In genomic region chr20:50450961-50451752, GRCh38 we compare ENCODE assay signal across 8 cellular contexts. TPM values are rescaled to one million over a fixed set of nuclear protein-coding genes. Genes with fewer than 3 reads are reported as not detected.
A peak's percentile ranks its signal among the peaks of the same experiment; 100 is the strongest.
DNase-seq lines count a peak whose midpoint lies in the region; ATAC-seq and FAIRE-seq lines count a peak whose summit lies in the region.

No MANE protein-coding gene starts in this region.

- peak overlapping the region; percentile 1 to 80 for H2BK12ac ChIP-seq in mesenchymal stem cell (ENCODE audit: low read length in 2 of 2)

- peak overlapping the region in 1 of 2 experiments; percentile 20 for H3K23ac ChIP-seq in mesenchymal stem cell (ENCODE audit: low read length in 2 of 2)

- H3K36me3 Mint-ChIP-seq in activated naive CD8-positive, alpha-beta T cell treated with anti-CD3 and anti-CD28 coated beads, Interleukin-2, amount 50 U/mL, for 24 hours (ENCODE audit: low read depth), result no peaks in the 10 kb centered on the region

- H3K9ac ChIP-seq in mesenchymal stem cell (ENCODE audit: low read length), result peak overlapping the region; percentile 58

- no peak overlapping the region for H2AK5ac ChIP-seq in mesenchymal stem cell (ENCODE audit: low read length, severe bottlenecking)

- H3K9me3 ChIP-seq in mesenchymal stem cell (ENCODE audit: control insufficient read depth, low read length), result no peaks in the 10 kb centered on the region

- H2BK15ac ChIP-seq in mesenchymal stem cell (ENCODE audit: low read depth, poor library complexity, severe bottlenecking), result peak overlapping the region; percentile 21

- no peaks in the 10 kb centered on the region for H3K79me1 ChIP-seq in mesenchymal stem cell (replicated peaks; ENCODE audit: low read length, poor library complexity, severe bottlenecking)

- H3K27me3 ChIP-seq in mesenchymal stem cell (ENCODE audit: control insufficient read depth in 1 of 2, insufficient read depth in 1 of 2, low read length in 2 of 2), result no peaks in the 10 kb centered on the region

- peaks cover 11% of the 10 kb centered on the region for H3K4me1 ChIP-seq in mesenchymal stem cell (ENCODE audit: control insufficient read depth, insufficient read depth, low read depth, low read length)

- peak overlapping the region; percentile 28 for H3K27ac Mint-ChIP-seq in activated naive CD8-positive, alpha-beta T cell treated with anti-CD3 and anti-CD28 coated beads, Interleukin-2, amount 50 U/mL, for 24 hours

- peaks cover 20% of the 10 kb centered on the region for H3K4me1 Mint-ChIP-seq in activated naive CD8-positive, alpha-beta T cell treated with anti-CD3 and anti-CD28 coated beads, Interleukin-2, amount 50 U/mL, for 24 hours

- H3K4me2 ChIP-seq in mesenchymal stem cell (ENCODE audit: low read length, poor library complexity, severe bottlenecking), result peak overlapping the region; percentile 44

- peaks cover 47% of the 10 kb centered on the region for H3K27me3 Mint-ChIP-seq in activated naive CD8-positive, alpha-beta T cell treated with anti-CD3 and anti-CD28 coated beads, Interleukin-2, amount 50 U/mL, for 24 hours

- no peaks in the 10 kb centered on the region for H3K36me3 ChIP-seq in mesenchymal stem cell (ENCODE audit: control insufficient read depth in 1 of 2, insufficient read depth in 2 of 2, low read depth in 1 of 2, low read length in 2 of 2)

- no peak for DNase-seq in HTR-8/SVneo (ENCODE audit: insufficient read length, low spot score)
- peak; percentile 30 for DNase-seq in activated naive CD8-positive, alpha-beta T cell treated with anti-CD3 and anti-CD28 coated beads, Interleukin-2, amount 50 U/mL, for 24 hours
- peak; percentile 84 for DNase-seq in mesenchymal stem cell
- no peak for DNase-seq in anterior cingulate cortex (lab: John Stamatoyannopoulos, UW)
- no peak for DNase-seq in NCI-H1092 (lab: John Stamatoyannopoulos, UW)
- no peak for DNase-seq in DMS153 treated with DMSO at 0.1 percent for 48 hours (lab: John Stamatoyannopoulos, UW; ENCODE audit: unreplicated experiment)

- peak overlapping the region; percentile 24 for H3K4me3 Mint-ChIP-seq in activated naive CD8-positive, alpha-beta T cell treated with anti-CD3 and anti-CD28 coated beads, Interleukin-2, amount 50 U/mL, for 24 hours

- H3K18ac ChIP-seq in mesenchymal stem cell (ENCODE audit: low read depth in 1 of 2, low read length in 2 of 2), result peak overlapping the region; percentile 69 to 91

- H4K91ac ChIP-seq in mesenchymal stem cell (ENCODE audit: low read length), result peak overlapping the region; percentile 93

- H2BK120ac ChIP-seq in mesenchymal stem cell (ENCODE audit: low read depth, low read length), result peak overlapping the region; percentile 67

- peak overlapping the region; percentile 1 for H2BK5ac ChIP-seq in mesenchymal stem cell (ENCODE audit: low read depth, low read length, poor library complexity, severe bottlenecking)

- FAIRE-seq in HTR-8/SVneo (lab: Jason Lieb, UNC), result peak; percentile 91

- WGBS in mesenchymal stem cell, result 13% methylated on average over 19 of the region's 19 CpGs

- peak overlapping the region; percentile 75 to 85 for H3K4ac ChIP-seq in mesenchymal stem cell (ENCODE audit: low read depth in 1 of 2, low read length in 2 of 2)

- peak overlapping the region; percentile 80 for H3K27ac ChIP-seq in mesenchymal stem cell (ENCODE audit: low read length, poor library complexity, severe bottlenecking)

- H3K4me3 ChIP-seq in GM08714 (ENCODE audit: low read length) (peak overlapping the region; percentile 3; the same call in 1 of the 2 replicates), mesenchymal stem cell (ENCODE audit: insufficient read depth in 1 of 2, low read depth in 1 of 2, low read length in 2 of 2) (peak overlapping the region; percentile 28 to 64)

- H2AFZ ChIP-seq in mesenchymal stem cell (ENCODE audit: low read depth, low read length), result no peak overlapping the region

- peak; percentile 87 for ATAC-seq in GM21390 (IDR thresholded peaks at IDR 0.05; ENCODE audit: unreplicated experiment)
- ATAC-seq in activated naive CD8-positive, alpha-beta T cell treated with anti-CD3 and anti-CD28 coated beads, Interleukin-2, amount 50 U/mL, for 24 hours, result peak; percentile 75

- H4K8ac ChIP-seq in mesenchymal stem cell (ENCODE audit: low read length), result peak overlapping the region; percentile 78

- H3K14ac ChIP-seq in mesenchymal stem cell (ENCODE audit: low read length in 2 of 2), result peak overlapping the region in 1 of 2 experiments; percentile 68

- no peaks in the 10 kb centered on the region for H3K9me3 Mint-ChIP-seq in activated naive CD8-positive, alpha-beta T cell treated with anti-CD3 and anti-CD28 coated beads, Interleukin-2, amount 50 U/mL, for 24 hours

RNA-seq across cellular contexts. Expression of gene PTPN1, which starts 59.0 kb away (rescaled TPM):
- polyA plus RNA-seq in mesenchymal stem cell (2013, experiment 1 of 2), result 66.8 TPM
- polyA plus RNA-seq in mesenchymal stem cell (2013, experiment 2 of 2), result 65.2 TPM

Comparison
In these comparisons a context has a peak if more than half of its experiments do, and no peak if none do; other contexts are left out.
1. DNase-seq: peak in activated naive CD8-positive, alpha-beta T cell treated with anti-CD3 and anti-CD28 coated beads, Interleukin-2, amount 50 U/mL, for 24 hours (single experiment) and mesenchymal stem cell (single experiment); none in HTR-8/SVneo (single experiment), anterior cingulate cortex (0 of 58), NCI-H1092 (single experiment) and DMS153 treated with DMSO at 0.1 percent for 48 hours (single experiment).